23 cellular contexts compared by ENCODE assay signal in the genomic region with DNA sequence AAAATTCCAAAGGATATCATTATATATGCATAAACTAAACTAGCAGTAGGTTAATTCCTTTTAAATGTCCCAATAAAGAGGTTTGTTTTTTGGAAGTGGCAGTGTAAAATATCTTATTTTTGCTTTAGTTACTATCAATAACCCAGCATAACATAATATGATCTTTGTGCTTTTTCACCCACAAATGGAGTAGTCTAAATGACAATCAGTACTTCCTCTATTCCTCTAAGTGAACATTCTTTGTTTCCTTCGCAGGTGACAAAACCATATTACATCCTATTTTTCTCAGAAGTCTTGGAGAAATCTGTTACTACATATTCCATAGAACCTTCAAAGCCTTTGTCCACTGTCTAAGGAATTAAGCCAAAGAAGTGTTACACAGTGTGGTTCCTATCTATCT.
"Had no signal": no experiment of that assay in that cellular context is flagged by ENCODE, and none has a peak within 500 bp of the region (broad histone marks: within the 10 kb centered on the region; RNA-seq: fewer than 3 reads in every experiment).

No MANE protein-coding gene starts in this region.

- H3K27me3 Mint-ChIP-seq: activated CD4-positive, alpha-beta memory T cell treated with anti-CD3 and anti-CD28 coated beads, Interleukin-2, amount 10 ng/mL, durations not matched to agents 7 days and 5 days; activated naive CD8-positive, alpha-beta T cell treated with anti-CD3 and anti-CD28 coated beads for 36 hours; stimulated activated naive CD8-positive, alpha-beta T cell treated with anti-CD3 and anti-CD28 coated beads, Interleukin-15, amount 100 ng/mL, for 72 hours had no signal

- H3K4me3 Mint-ChIP-seq: activated CD4-positive, alpha-beta memory T cell treated with anti-CD3 and anti-CD28 coated beads, Interleukin-2, amount 10 ng/mL, durations not matched to agents 7 days and 5 days; activated naive CD8-positive, alpha-beta T cell treated with anti-CD3 and anti-CD28 coated beads for 36 hours; activated T-helper 1 cell treated with anti-CD3 and anti-CD28 coated beads, Interleukin-12 subunit alpha, Interleukin-12 subunit beta, Interleukin-2, Interleukin-4 antibody, amounts not matched to agents 30 ng/mL and 10 ng/mL and 1 ng/mL, durations not matched to agents 14 hours and 24 hours and 36 hours; immature natural killer cell; nephron progenitor cell; stimulated activated effector memory CD8-positive, alpha-beta T cell treated with anti-CD3 and anti-CD28 coated beads, Interleukin-12 subunit alpha, Interleukin-12 subunit beta, amount 100 ng/mL, for 72 hours; stimulated activated naive CD8-positive, alpha-beta T cell treated with anti-CD3 and anti-CD28 coated beads, Interleukin-15, amount 100 ng/mL, for 72 hours had no signal

- FAIRE-seq: bronchial epithelial cell, frontal cortex, urothelium cell line had no signal

- H3K36me3 Mint-ChIP-seq: immature natural killer cell; stimulated activated effector memory CD8-positive, alpha-beta T cell treated with anti-CD3 and anti-CD28 coated beads, Interleukin-12 subunit alpha, Interleukin-12 subunit beta, amount 100 ng/mL, for 72 hours had no signal

- H3K9me3 Mint-ChIP-seq: activated CD4-positive, alpha-beta memory T cell treated with anti-CD3 and anti-CD28 coated beads, Interleukin-2, amount 10 ng/mL, durations not matched to agents 7 days and 5 days; activated naive CD8-positive, alpha-beta T cell treated with anti-CD3 and anti-CD28 coated beads for 36 hours; activated T-helper 1 cell treated with anti-CD3 and anti-CD28 coated beads, Interleukin-12 subunit alpha, Interleukin-12 subunit beta, Interleukin-2, Interleukin-4 antibody, amounts not matched to agents 30 ng/mL and 10 ng/mL and 1 ng/mL, durations not matched to agents 14 hours and 24 hours and 36 hours; immature natural killer cell; nephron progenitor cell; stimulated activated effector memory CD8-positive, alpha-beta T cell treated with anti-CD3 and anti-CD28 coated beads, Interleukin-12 subunit alpha, Interleukin-12 subunit beta, amount 100 ng/mL, for 72 hours; stimulated activated naive CD8-positive, alpha-beta T cell treated with anti-CD3 and anti-CD28 coated beads, Interleukin-15, amount 100 ng/mL, for 72 hours had no signal

- H3K27ac Mint-ChIP-seq: activated CD4-positive, alpha-beta memory T cell treated with anti-CD3 and anti-CD28 coated beads, Interleukin-2, amount 10 ng/mL, durations not matched to agents 7 days and 5 days; activated T-helper 1 cell treated with anti-CD3 and anti-CD28 coated beads, Interleukin-12 subunit alpha, Interleukin-12 subunit beta, Interleukin-2, Interleukin-4 antibody, amounts not matched to agents 30 ng/mL and 10 ng/mL and 1 ng/mL, durations not matched to agents 14 hours and 24 hours and 36 hours; stimulated activated naive CD8-positive, alpha-beta T cell treated with anti-CD3 and anti-CD28 coated beads, Interleukin-15, amount 100 ng/mL, for 72 hours had no signal

- DNase-seq: activated CD4-positive, alpha-beta memory T cell treated with anti-CD3 and anti-CD28 coated beads, Interleukin-2, amount 10 ng/mL, durations not matched to agents 7 days and 5 days; activated CD4-positive, alpha-beta T cell treated with anti-CD3 and anti-CD28 coated beads for 48 hours; activated CD4-positive, CD25-positive, alpha-beta regulatory T cell; activated gamma-delta T cell treated with Interleukin-2 at 50 U/mL for 16 hours; activated naive CD8-positive, alpha-beta T cell treated with anti-CD3 and anti-CD28 coated beads for 36 hours; amniotic stem cell; cerebellar nuclear complex; glutamatergic neuron; immature natural killer cell; lower lobe of right lung; nephron progenitor cell; nucleus accumbens; right lobe of liver; stimulated activated CD4-positive, alpha-beta T cell treated with anti-CD3 and anti-CD28 coated beads, Interleukin-2, amount 100 ng/mL, for 24 hours; stimulated activated naive CD8-positive, alpha-beta T cell treated with anti-CD3 and anti-CD28 coated beads, Interleukin-15, amount 100 ng/mL, for 72 hours; T1000; transverse colon had no signal

- ATAC-seq: left lobe of liver; lower lobe of right lung; right lobe of liver; stimulated activated effector memory CD8-positive, alpha-beta T cell treated with anti-CD3 and anti-CD28 coated beads, Interleukin-12 subunit alpha, Interleukin-12 subunit beta, amount 100 ng/mL, for 72 hours; stimulated activated naive CD8-positive, alpha-beta T cell treated with anti-CD3 and anti-CD28 coated beads, Interleukin-15, amount 100 ng/mL, for 72 hours had no signal
